ENCODE assay signal across 14 cellular contexts in genomic region chrX:39903937-39904336, GRCh38.
DNase-seq lines count a peak whose midpoint lies in the region; ATAC-seq and TF ChIP-seq lines count a peak whose summit lies in the region.
"Had no signal": no experiment of that assay in that cellular context is flagged by ENCODE, and none has a peak within 500 bp of the region (broad histone marks: within the 10 kb centered on the region; RNA-seq: fewer than 3 reads in every experiment).

No MANE protein-coding gene starts in this region.

- no peak overlapping the region for H3K27ac Mint-ChIP-seq in activated CD4-positive, alpha-beta T cell treated with anti-CD3 and anti-CD28 coated beads, Interleukin-2, amount 10 ng/mL, durations not matched to agents 7 days and 5 days
- no peak overlapping the region for H3K27ac Mint-ChIP-seq in WTC11

- H3K27me3 ChIP-seq in osteoblast (ENCODE audit: insufficient read depth, low read length) = peaks cover 8% of the 10 kb centered on the region
- H3K27me3 ChIP-seq in prostate gland (replicated peaks; ENCODE audit: insufficient read depth) = no peaks in the 10 kb centered on the region

- H3K27ac ChIP-seq in osteoblast (ENCODE audit: low read depth, low read length) (peak overlapping the region; percentile 89), prostate gland (no peak overlapping the region)
- H3K27ac ChIP-seq: epithelial cell of prostate, psoas muscle had no signal

- H3K4me3 ChIP-seq in osteoblast (ENCODE audit: insufficient read depth, low read length) = no peak overlapping the region
- no peak overlapping the region for H3K4me3 ChIP-seq in prostate gland
- H3K4me3 ChIP-seq: psoas muscle had no signal

- peaks cover 53% of the 10 kb centered on the region for H3K4me1 ChIP-seq in osteoblast (ENCODE audit: insufficient read depth, low read length)
- no peaks in the 10 kb centered on the region for H3K4me1 ChIP-seq in prostate gland (replicated peaks)

- no peak overlapping the region for H3K4me2 ChIP-seq in osteoblast (ENCODE audit: insufficient read depth, low read length)

- H3K4me3 Mint-ChIP-seq in activated CD4-positive, alpha-beta T cell treated with anti-CD3 and anti-CD28 coated beads, Interleukin-2, amount 10 ng/mL, durations not matched to agents 7 days and 5 days = no peak overlapping the region
- H3K4me3 Mint-ChIP-seq in WTC11 = no peak overlapping the region

- WGBS in prostate gland = 94% methylated on average over 3 of the region's 4 CpGs

- no peak for ATAC-seq in WTC11
- ATAC-seq in GM21717 (IDR thresholded peaks at IDR 0.05; ENCODE audit: unreplicated experiment) = no peak
- ATAC-seq: Panc1, psoas muscle had no signal

- no peaks in the 10 kb centered on the region for H4K20me1 ChIP-seq in osteoblast (ENCODE audit: insufficient read depth, low read length)

- H3K9me3 ChIP-seq in osteoblast (ENCODE audit: low read depth, low read length) (no peaks in the 10 kb centered on the region), prostate gland (no peaks in the 10 kb centered on the region)
- H3K9me3 ChIP-seq: psoas muscle had no signal

- peak; percentile 23 to 29 for DNase-seq in activated CD4-positive, alpha-beta T cell treated with anti-CD3 and anti-CD28 coated beads, Interleukin-2, amount 50 U/mL, for 48 hours
- DNase-seq in activated CD4-positive, alpha-beta T cell treated with anti-CD3 and anti-CD28 coated beads, Interleukin-2, amount 10 ng/mL, durations not matched to agents 7 days and 5 days = no peak
- DNase-seq in HCEC 1CT (peak; percentile 18), amniotic stem cell (lab: John Stamatoyannopoulos, UW) (peak; percentile 7), osteoblast (ENCODE audit: insufficient read length, low spot score, missing footprints) (peak; percentile 84), prostate gland (ENCODE audit: low spot score) (no peak), WTC11 (ENCODE audit: low spot score) (no peak)
- DNase-seq: midbrain, MM.1S, psoas muscle, T1000 had no signal

- TF ChIP-seq POLR2A in prostate gland (IDR thresholded peaks at IDR 0.05) = no peak

- no peak for TF ChIP-seq CTCF in osteoblast (IDR thresholded peaks at IDR 0.05; ENCODE audit: extremely low read depth, low read depth, low read length)
- no peak for TF ChIP-seq CTCF in prostate gland (IDR thresholded peaks at IDR 0.05)
- no peak for TF ChIP-seq CTCF in WTC11 (IDR thresholded peaks at IDR 0.05)

- CTCF ChIA-PET in activated CD4-positive, alpha-beta T cell treated with anti-CD3 and anti-CD28 coated beads, Interleukin-2, amount 10 ng/mL, durations not matched to agents 7 days and 5 days (lab: Charles Lee) = interaction anchor here (0.8 to 1.1 kb wide), 2 partner anchors 14 to 55 kb away, joined by 3 read pairs; no protein-coding TSS in a partner anchor
- CTCF ChIA-PET in WTC11 (lab: Charles Lee) = no interaction called here

- no peaks in the 10 kb centered on the region for H3K36me3 Mint-ChIP-seq in activated CD4-positive, alpha-beta T cell treated with anti-CD3 and anti-CD28 coated beads, Interleukin-2, amount 10 ng/mL, durations not matched to agents 7 days and 5 days (ENCODE audit: low read depth)
- no peaks in the 10 kb centered on the region for H3K36me3 Mint-ChIP-seq in WTC11

- H2AFZ ChIP-seq in osteoblast (ENCODE audit: low read length) = no peak overlapping the region

- POLR2A ChIA-PET in activated CD4-positive, alpha-beta T cell treated with anti-CD3 and anti-CD28 coated beads, Interleukin-2, amount 10 ng/mL, durations not matched to agents 7 days and 5 days (lab: Charles Lee) = no interaction called here
- POLR2A ChIA-PET in WTC11 (lab: Charles Lee) = no interaction called here

- intact Hi-C loops in prostate gland (cut with DNase I) = loop anchor here (10.0 kb wide), 2 partner anchors 169 to 251 kb away; no protein-coding TSS in a partner anchor

- no peaks in the 10 kb centered on the region for H3K36me3 ChIP-seq in osteoblast (ENCODE audit: insufficient read depth, low read length)
- no peaks in the 10 kb centered on the region for H3K36me3 ChIP-seq in prostate gland

- H3K79me2 ChIP-seq in osteoblast (ENCODE audit: insufficient read depth, low read length) = no peaks in the 10 kb centered on the region

- H3K27me3 Mint-ChIP-seq in activated CD4-positive, alpha-beta T cell treated with anti-CD3 and anti-CD28 coated beads, Interleukin-2, amount 10 ng/mL, durations not matched to agents 7 days and 5 days = peaks cover 4% of the 10 kb centered on the region
- peaks cover 14% of the 10 kb centered on the region for H3K27me3 Mint-ChIP-seq in WTC11 (ENCODE audit: low read depth)

- H3K4me1 Mint-ChIP-seq in activated CD4-positive, alpha-beta T cell treated with anti-CD3 and anti-CD28 coated beads, Interleukin-2, amount 10 ng/mL, durations not matched to agents 7 days and 5 days = peaks cover 8% of the 10 kb centered on the region
- H3K4me1 Mint-ChIP-seq in WTC11 = peaks cover 21% of the 10 kb centered on the region

- H3K9me3 Mint-ChIP-seq in activated CD4-positive, alpha-beta T cell treated with anti-CD3 and anti-CD28 coated beads, Interleukin-2, amount 10 ng/mL, durations not matched to agents 7 days and 5 days = no peaks in the 10 kb centered on the region
- no peaks in the 10 kb centered on the region for H3K9me3 Mint-ChIP-seq in WTC11

TF ChIP-seq in WTC11, 78 proteins besides CTCF, POLR2A, EP300 and RAD21 (continues in another document):
- TF ChIP-seq TEAD4 (CRISPR knock-in tag; IDR thresholded peaks at IDR 0.05) (no peak), NFATC4 (CRISPR knock-in tag; IDR thresholded peaks at IDR 0.05) (no peak), TP53 (CRISPR knock-in tag; IDR thresholded peaks at IDR 0.05) (no peak), AFF4 (CRISPR knock-in tag; IDR thresholded peaks at IDR 0.05; ENCODE audit: borderline replicate concordance) (no peak), JAZF1 (CRISPR knock-in tag; IDR thresholded peaks at IDR 0.05) (no peak), ZNF281 (CRISPR knock-in tag; IDR thresholded peaks at IDR 0.05) (no peak), FOXJ3 (CRISPR knock-in tag; IDR thresholded peaks at IDR 0.05; ENCODE audit: borderline replicate concordance) (no peak), E2F5 (CRISPR knock-in tag; IDR thresholded peaks at IDR 0.05) (no peak)

Comparison
In these comparisons a context has a peak if more than half of its experiments do, and no peak if none do; other contexts are left out.
1. DNase-seq: peak in activated CD4-positive, alpha-beta T cell treated with anti-CD3 and anti-CD28 coated beads, Interleukin-2, amount 50 U/mL, for 48 hours (2 of 2), HCEC 1CT (single experiment), amniotic stem cell (single experiment) and osteoblast (single experiment); none in activated CD4-positive, alpha-beta T cell treated with anti-CD3 and anti-CD28 coated beads, Interleukin-2, amount 10 ng/mL, durations not matched to agents 7 days and 5 days (single experiment), prostate gland (single experiment) and WTC11 (single experiment).